In the genomic region with DNA sequence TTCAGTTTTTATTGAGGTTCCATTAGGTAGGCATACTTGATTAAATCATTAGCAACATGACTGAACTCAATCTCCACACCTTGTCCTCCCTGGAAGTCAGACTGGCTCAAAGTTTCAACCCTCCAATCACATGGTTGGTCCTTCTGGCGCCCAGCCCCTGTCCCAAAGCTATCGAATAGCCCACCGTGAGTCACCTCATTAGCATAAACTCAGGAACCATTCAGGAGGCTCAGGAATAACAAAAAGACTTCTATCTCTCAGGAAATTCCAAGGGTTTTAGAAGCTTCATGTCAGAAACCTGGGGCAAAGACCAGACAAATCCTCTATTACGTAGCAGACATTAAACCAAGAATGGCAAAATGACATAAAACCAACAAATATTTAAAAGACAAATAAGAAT, we compare ENCODE assay signal across 24 cellular contexts.
"Had no signal": no experiment of that assay in that cellular context is flagged by ENCODE, and none has a peak within 500 bp of the region (broad histone marks: within the 10 kb centered on the region; RNA-seq: fewer than 3 reads in every experiment).

No MANE protein-coding gene starts in this region.

- H3K27ac ChIP-seq: brain microvascular endothelial cell, coronary artery, gastrocnemius medialis, lower lobe of right lung, sigmoid colon, thoracic aorta, upper lobe of left lung had no signal

- H3K9me3 Mint-ChIP-seq: activated naive CD4-positive, alpha-beta T cell treated with anti-CD3 and anti-CD28 coated beads, Interleukin-2, amount 10 ng/mL, durations not matched to agents 7 days and 5 days; activated naive CD8-positive, alpha-beta T cell treated with anti-CD3 and anti-CD28 coated beads, Interleukin-2, amount 50 U/mL, for 24 hours; natural killer cell; stimulated activated memory B cell treated with anti-CD40 and anti-IgM and Interleukin-4, amounts not matched to agents 10 μg/mL and 1 μg/mL and 100 μg/mL, for 72 hours; T-helper 1 cell treated with Interleukin-12 subunit alpha and Interleukin-12 subunit beta and Interleukin-4 antibody, amounts not matched to agents 30 μg/mL and 1 μg/mL, for 36 hours had no signal

- H3K4me1 ChIP-seq: gastrocnemius medialis, lower lobe of right lung, upper lobe of left lung had no signal

- H3K27me3 ChIP-seq: brain microvascular endothelial cell, gastrocnemius medialis, sigmoid colon, upper lobe of left lung had no signal

- ATAC-seq: activated CD4-positive, CD25-positive, alpha-beta regulatory T cell treated with anti-CD3 and anti-CD28 coated beads, Interleukin-2, amount 50 U/mL, for 24 hours; activated naive CD8-positive, alpha-beta T cell treated with anti-CD3 and anti-CD28 coated beads, Interleukin-2, amount 50 U/mL, for 24 hours; esophagus mucosa; gastrocnemius medialis; left colon; lower lobe of right lung; natural killer cell; stimulated activated memory B cell treated with anti-CD40 and anti-IgM and Interleukin-4, amounts not matched to agents 10 μg/mL and 1 μg/mL and 100 μg/mL, for 72 hours had no signal

- H3K36me3 ChIP-seq: brain microvascular endothelial cell, gastrocnemius medialis, lower lobe of right lung, sigmoid colon, thoracic aorta, upper lobe of left lung had no signal

- H3K27ac Mint-ChIP-seq: activated CD4-positive, alpha-beta T cell treated with anti-CD3 and anti-CD28 coated beads, Interleukin-2, amount 10 ng/mL, durations not matched to agents 7 days and 5 days; activated naive CD4-positive, alpha-beta T cell treated with anti-CD3 and anti-CD28 coated beads, Interleukin-2, amount 10 ng/mL, durations not matched to agents 7 days and 5 days; activated naive CD8-positive, alpha-beta T cell treated with anti-CD3 and anti-CD28 coated beads, Interleukin-2, amount 50 U/mL, for 24 hours; natural killer cell; stimulated activated memory B cell treated with anti-CD40 and anti-IgM and Interleukin-4, amounts not matched to agents 10 μg/mL and 1 μg/mL and 100 μg/mL, for 72 hours; T-helper 1 cell treated with Interleukin-12 subunit alpha and Interleukin-12 subunit beta and Interleukin-4 antibody, amounts not matched to agents 30 μg/mL and 1 μg/mL, for 36 hours had no signal

- H3K4me1 Mint-ChIP-seq: activated naive CD4-positive, alpha-beta T cell treated with anti-CD3 and anti-CD28 coated beads, Interleukin-2, amount 10 ng/mL, durations not matched to agents 7 days and 5 days; activated naive CD8-positive, alpha-beta T cell treated with anti-CD3 and anti-CD28 coated beads, Interleukin-2, amount 50 U/mL, for 24 hours; stimulated activated memory B cell treated with anti-CD40 and anti-IgM and Interleukin-4, amounts not matched to agents 10 μg/mL and 1 μg/mL and 100 μg/mL, for 72 hours had no signal

- H3K36me3 Mint-ChIP-seq: activated naive CD4-positive, alpha-beta T cell treated with anti-CD3 and anti-CD28 coated beads, Interleukin-2, amount 10 ng/mL, durations not matched to agents 7 days and 5 days; natural killer cell; stimulated activated memory B cell treated with anti-CD40 and anti-IgM and Interleukin-4, amounts not matched to agents 10 μg/mL and 1 μg/mL and 100 μg/mL, for 72 hours had no signal

- H3K4me3 Mint-ChIP-seq: activated CD4-positive, alpha-beta T cell treated with anti-CD3 and anti-CD28 coated beads, Interleukin-2, amount 10 ng/mL, durations not matched to agents 7 days and 5 days; activated naive CD4-positive, alpha-beta T cell treated with anti-CD3 and anti-CD28 coated beads, Interleukin-2, amount 10 ng/mL, durations not matched to agents 7 days and 5 days; activated naive CD8-positive, alpha-beta T cell treated with anti-CD3 and anti-CD28 coated beads, Interleukin-2, amount 50 U/mL, for 24 hours; natural killer cell; stimulated activated memory B cell treated with anti-CD40 and anti-IgM and Interleukin-4, amounts not matched to agents 10 μg/mL and 1 μg/mL and 100 μg/mL, for 72 hours; T-helper 1 cell treated with Interleukin-12 subunit alpha and Interleukin-12 subunit beta and Interleukin-4 antibody, amounts not matched to agents 30 μg/mL and 1 μg/mL, for 36 hours had no signal

- H3K4me3 ChIP-seq: coronary artery, gastrocnemius medialis, lower lobe of right lung, sigmoid colon, thoracic aorta, upper lobe of left lung had no signal

- DNase-seq: activated CD4-positive, alpha-beta T cell treated with anti-CD3 and anti-CD28 coated beads, Interleukin-2, amount 10 ng/mL, durations not matched to agents 7 days and 5 days; activated CD8-positive, alpha-beta memory T cell treated with anti-CD3 and anti-CD28 coated beads for 24 hours; activated CD8-positive, alpha-beta memory T cell treated with anti-CD3 and anti-CD28 coated beads, Interleukin-2, amount 50 U/mL, for 48 hours; activated effector memory CD4-positive, alpha-beta T cell treated with Interleukin-2 at 50 U/mL for 16 hours; activated naive CD4-positive, alpha-beta T cell treated with anti-CD3 and anti-CD28 coated beads, Interleukin-2, amount 10 ng/mL, durations not matched to agents 7 days and 5 days; activated naive CD8-positive, alpha-beta T cell treated with anti-CD3 and anti-CD28 coated beads, Interleukin-2, amount 50 U/mL, for 24 hours; activated T-cell treated with anti-CD3 and anti-CD28 coated beads, Interleukin-2, amount 50 U/mL, for 48 hours; anterior cingulate cortex; brain microvascular endothelial cell; gastrocnemius medialis; head of caudate nucleus; islet precursor cell; left colon; lower lobe of right lung; natural killer cell; sigmoid colon; stimulated activated CD4-positive, alpha-beta T cell treated with anti-CD3 and anti-CD28 coated beads, Interleukin-4, amount 100 ng/mL, for 4 hours; upper lobe of left lung had no signal

- H3K9me3 ChIP-seq: gastrocnemius medialis, lower lobe of right lung, sigmoid colon, thoracic aorta, upper lobe of left lung had no signal

- H3K27me3 Mint-ChIP-seq: activated CD4-positive, alpha-beta T cell treated with anti-CD3 and anti-CD28 coated beads, Interleukin-2, amount 10 ng/mL, durations not matched to agents 7 days and 5 days; activated naive CD4-positive, alpha-beta T cell treated with anti-CD3 and anti-CD28 coated beads, Interleukin-2, amount 10 ng/mL, durations not matched to agents 7 days and 5 days; activated naive CD8-positive, alpha-beta T cell treated with anti-CD3 and anti-CD28 coated beads, Interleukin-2, amount 50 U/mL, for 24 hours; stimulated activated memory B cell treated with anti-CD40 and anti-IgM and Interleukin-4, amounts not matched to agents 10 μg/mL and 1 μg/mL and 100 μg/mL, for 72 hours had no signal
